1 cellular context compared by ENCODE assay signal in genomic region chr6:834190-834589, GRCh38.
TF ChIP-seq lines count a peak whose summit lies in the region.

No MANE protein-coding gene starts in this region.

TF ChIP-seq in H1, 55 proteins besides CTCF, POLR2A, EP300 and RAD21 (continued from another document):
- TF ChIP-seq CTBP2 (IDR thresholded peaks at IDR 0.05; ENCODE audit: borderline replicate concordance, insufficient read depth, insufficient read length, low read length) (no peak), CBX8 (IDR thresholded peaks at IDR 0.05; ENCODE audit: borderline replicate concordance, low read depth, low read length) (no peak)
